In the genomic region with DNA sequence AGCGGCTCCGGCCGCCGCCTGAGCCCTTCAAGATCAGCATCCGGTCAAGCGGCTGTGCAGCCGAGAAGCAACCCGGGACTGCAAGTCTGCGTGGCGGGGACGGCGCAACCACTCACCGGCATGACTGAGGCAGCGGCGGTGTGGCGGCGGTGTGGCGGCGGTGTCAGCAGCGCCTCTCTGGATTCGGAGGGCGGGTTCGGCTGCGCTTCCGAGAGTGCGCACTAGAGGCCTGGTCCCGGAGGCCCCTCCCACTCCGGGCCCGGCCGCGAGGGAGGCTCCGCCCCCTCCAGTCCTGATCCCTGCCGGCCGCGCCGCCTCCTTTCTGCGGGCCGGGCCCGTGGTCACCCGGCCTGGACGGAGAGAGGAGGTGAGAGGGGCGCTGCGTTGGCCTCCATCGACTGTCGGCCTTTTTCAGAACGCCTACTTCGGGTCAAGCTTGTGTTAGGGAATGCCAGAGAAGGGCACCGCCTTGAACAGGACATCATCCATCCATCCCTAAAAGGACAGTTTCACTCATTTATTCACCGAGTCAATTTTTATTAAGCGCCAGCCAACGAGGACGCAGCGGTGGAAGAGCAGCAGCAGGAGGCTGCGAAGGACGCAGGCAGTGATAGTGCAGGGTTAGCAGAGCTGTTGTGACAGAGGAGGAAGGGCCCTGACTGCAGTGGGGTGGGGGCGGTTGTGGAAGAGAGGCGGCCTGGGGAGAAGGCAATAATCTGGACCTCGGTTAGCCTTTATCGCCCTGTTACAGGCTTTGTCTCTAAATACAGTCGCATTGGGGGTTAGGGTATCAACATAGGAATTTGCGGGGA, we compare ENCODE assay signal across 1 cellular context.
TF ChIP-seq lines count a peak whose summit lies in the region.

A gene with protein sequence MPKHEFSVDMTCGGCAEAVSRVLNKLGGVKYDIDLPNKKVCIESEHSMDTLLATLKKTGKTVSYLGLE (minus strand): TSS at position 202 of the 812 bp plus-strand sequence. CDS start 80 bp downstream, at position 122.

TF ChIP-seq in HEK293, 187 proteins besides CTCF, POLR2A, EP300 and RAD21 (continued from another document and continues in another):
- TF ChIP-seq MZF1 (tag by site-specific recombination; IDR thresholded peaks at IDR 0.05; ENCODE audit: borderline replicate concordance) (no peak), SP7 (tag by site-specific recombination; IDR thresholded peaks at IDR 0.05) (0 out of 2 replicates have a peak, but pooled peaks have one; percentile 47), ZNF138 (tag by site-specific recombination; IDR thresholded peaks at IDR 0.05; ENCODE audit: borderline replicate concordance) (no peak), GFI1B (tag by site-specific recombination; IDR thresholded peaks at IDR 0.05) (no peak), KLF8 (tag by site-specific recombination; IDR thresholded peaks at IDR 0.05) (no peak), ZFHX2 (tag by site-specific recombination; conservative IDR thresholded peaks at IDR 0.05) (0 out of 2 replicates have a peak, but pooled peaks have one; percentile 53), ZNF292 (tag by site-specific recombination; IDR thresholded peaks at IDR 0.05; ENCODE audit: borderline replicate concordance, low read depth) (no peak), ZNF600 (tag by site-specific recombination; IDR thresholded peaks at IDR 0.05) (peak; percentile 88), ZNF404 (tag by site-specific recombination; IDR thresholded peaks at IDR 0.05) (no peak), ZNF571 (tag by site-specific recombination; IDR thresholded peaks at IDR 0.05) (no peak), ZNF112 (tag by site-specific recombination; IDR thresholded peaks at IDR 0.05) (no peak), ZNF621 (tag by site-specific recombination; IDR thresholded peaks at IDR 0.05) (no peak), SALL2 (tag by site-specific recombination; IDR thresholded peaks at IDR 0.05; ENCODE audit: borderline replicate concordance) (no peak)
- TF ChIP-seq, protein P1, sequence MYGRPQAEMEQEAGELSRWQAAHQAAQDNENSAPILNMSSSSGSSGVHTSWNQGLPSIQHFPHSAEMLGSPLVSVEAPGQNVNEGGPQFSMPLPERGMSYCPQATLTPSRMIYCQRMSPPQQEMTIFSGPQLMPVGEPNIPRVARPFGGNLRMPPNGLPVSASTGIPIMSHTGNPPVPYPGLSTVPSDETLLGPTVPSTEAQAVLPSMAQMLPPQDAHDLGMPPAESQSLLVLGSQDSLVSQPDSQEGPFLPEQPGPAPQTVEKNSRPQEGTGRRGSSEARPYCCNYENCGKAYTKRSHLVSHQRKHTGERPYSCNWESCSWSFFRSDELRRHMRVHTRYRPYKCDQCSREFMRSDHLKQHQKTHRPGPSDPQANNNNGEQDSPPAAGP (tag by site-specific recombination; IDR thresholded peaks at IDR 0.05), result 0 out of 2 replicates have a peak, but pooled peaks have one; percentile 27
- TF ChIP-seq, protein P2, sequence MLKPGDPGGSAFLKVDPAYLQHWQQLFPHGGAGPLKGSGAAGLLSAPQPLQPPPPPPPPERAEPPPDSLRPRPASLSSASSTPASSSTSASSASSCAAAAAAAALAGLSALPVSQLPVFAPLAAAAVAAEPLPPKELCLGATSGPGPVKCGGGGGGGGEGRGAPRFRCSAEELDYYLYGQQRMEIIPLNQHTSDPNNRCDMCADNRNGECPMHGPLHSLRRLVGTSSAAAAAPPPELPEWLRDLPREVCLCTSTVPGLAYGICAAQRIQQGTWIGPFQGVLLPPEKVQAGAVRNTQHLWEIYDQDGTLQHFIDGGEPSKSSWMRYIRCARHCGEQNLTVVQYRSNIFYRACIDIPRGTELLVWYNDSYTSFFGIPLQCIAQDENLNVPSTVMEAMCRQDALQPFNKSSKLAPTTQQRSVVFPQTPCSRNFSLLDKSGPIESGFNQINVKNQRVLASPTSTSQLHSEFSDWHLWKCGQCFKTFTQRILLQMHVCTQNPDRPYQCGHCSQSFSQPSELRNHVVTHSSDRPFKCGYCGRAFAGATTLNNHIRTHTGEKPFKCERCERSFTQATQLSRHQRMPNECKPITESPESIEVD (tag by site-specific recombination; IDR thresholded peaks at IDR 0.05), result no peak
- TF ChIP-seq, protein P3, sequence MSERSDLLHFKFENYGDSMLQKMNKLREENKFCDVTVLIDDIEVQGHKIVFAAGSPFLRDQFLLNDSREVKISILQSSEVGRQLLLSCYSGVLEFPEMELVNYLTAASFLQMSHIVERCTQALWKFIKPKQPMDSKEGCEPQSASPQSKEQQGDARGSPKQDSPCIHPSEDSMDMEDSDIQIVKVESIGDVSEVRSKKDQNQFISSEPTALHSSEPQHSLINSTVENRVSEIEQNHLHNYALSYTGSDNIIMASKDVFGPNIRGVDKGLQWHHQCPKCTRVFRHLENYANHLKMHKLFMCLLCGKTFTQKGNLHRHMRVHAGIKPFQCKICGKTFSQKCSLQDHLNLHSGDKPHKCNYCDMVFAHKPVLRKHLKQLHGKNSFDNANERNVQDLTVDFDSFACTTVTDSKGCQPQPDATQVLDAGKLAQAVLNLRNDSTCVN (tag by site-specific recombination; optimal IDR thresholded peaks at IDR 0.05), result peak; percentile 58
- TF ChIP-seq, protein P4, sequence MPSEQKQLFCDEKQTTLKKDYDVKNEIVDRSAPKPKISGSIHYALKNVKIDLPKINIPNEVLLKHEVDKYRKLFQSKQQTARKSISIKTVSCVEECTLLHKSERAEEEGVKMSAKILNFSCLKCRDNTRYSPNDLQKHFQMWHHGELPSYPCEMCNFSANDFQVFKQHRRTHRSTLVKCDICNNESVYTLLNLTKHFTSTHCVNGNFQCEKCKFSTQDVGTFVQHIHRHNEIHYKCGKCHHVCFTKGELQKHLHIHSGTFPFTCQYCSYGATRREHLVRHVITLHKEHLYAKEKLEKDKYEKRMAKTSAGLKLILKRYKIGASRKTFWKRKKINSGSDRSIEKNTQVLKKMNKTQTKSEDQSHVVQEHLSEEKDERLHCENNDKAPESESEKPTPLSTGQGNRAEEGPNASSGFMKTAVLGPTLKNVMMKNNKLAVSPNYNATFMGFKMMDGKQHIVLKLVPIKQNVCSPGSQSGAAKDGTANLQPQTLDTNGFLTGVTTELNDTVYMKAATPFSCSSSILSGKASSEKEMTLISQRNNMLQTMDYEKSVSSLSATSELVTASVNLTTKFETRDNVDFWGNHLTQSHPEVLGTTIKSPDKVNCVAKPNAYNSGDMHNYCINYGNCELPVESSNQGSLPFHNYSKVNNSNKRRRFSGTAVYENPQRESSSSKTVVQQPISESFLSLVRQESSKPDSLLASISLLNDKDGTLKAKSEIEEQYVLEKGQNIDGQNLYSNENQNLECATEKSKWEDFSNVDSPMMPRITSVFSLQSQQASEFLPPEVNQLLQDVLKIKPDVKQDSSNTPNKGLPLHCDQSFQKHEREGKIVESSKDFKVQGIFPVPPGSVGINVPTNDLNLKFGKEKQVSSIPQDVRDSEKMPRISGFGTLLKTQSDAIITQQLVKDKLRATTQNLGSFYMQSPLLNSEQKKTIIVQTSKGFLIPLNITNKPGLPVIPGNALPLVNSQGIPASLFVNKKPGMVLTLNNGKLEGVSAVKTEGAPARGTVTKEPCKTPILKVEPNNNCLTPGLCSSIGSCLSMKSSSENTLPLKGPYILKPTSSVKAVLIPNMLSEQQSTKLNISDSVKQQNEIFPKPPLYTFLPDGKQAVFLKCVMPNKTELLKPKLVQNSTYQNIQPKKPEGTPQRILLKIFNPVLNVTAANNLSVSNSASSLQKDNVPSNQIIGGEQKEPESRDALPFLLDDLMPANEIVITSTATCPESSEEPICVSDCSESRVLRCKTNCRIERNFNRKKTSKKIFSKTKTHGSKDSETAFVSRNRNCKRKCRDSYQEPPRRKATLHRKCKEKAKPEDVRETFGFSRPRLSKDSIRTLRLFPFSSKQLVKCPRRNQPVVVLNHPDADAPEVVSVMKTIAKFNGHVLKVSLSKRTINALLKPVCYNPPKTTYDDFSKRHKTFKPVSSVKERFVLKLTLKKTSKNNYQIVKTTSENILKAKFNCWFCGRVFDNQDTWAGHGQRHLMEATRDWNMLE (tag by site-specific recombination; conservative IDR thresholded peaks at IDR 0.05; ENCODE audit: low read depth), result no peak
- TF ChIP-seq, protein P5, sequence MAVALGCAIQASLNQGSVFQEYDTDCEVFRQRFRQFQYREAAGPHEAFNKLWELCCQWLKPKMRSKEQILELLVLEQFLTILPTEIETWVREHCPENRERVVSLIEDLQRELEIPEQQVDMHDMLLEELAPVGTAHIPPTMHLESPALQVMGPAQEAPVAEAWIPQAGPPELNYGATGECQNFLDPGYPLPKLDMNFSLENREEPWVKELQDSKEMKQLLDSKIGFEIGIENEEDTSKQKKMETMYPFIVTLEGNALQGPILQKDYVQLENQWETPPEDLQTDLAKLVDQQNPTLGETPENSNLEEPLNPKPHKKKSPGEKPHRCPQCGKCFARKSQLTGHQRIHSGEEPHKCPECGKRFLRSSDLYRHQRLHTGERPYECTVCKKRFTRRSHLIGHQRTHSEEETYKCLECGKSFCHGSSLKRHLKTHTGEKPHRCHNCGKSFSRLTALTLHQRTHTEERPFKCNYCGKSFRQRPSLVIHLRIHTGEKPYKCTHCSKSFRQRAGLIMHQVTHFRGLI (tag by site-specific recombination; IDR thresholded peaks at IDR 0.05), result no peak
- TF ChIP-seq, protein P6, sequence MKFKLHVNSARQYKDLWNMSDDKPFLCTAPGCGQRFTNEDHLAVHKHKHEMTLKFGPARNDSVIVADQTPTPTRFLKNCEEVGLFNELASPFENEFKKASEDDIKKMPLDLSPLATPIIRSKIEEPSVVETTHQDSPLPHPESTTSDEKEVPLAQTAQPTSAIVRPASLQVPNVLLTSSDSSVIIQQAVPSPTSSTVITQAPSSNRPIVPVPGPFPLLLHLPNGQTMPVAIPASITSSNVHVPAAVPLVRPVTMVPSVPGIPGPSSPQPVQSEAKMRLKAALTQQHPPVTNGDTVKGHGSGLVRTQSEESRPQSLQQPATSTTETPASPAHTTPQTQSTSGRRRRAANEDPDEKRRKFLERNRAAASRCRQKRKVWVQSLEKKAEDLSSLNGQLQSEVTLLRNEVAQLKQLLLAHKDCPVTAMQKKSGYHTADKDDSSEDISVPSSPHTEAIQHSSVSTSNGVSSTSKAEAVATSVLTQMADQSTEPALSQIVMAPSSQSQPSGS (tag by site-specific recombination; IDR thresholded peaks at IDR 0.05; ENCODE audit: low read depth), result no peak
- TF ChIP-seq, protein P7, sequence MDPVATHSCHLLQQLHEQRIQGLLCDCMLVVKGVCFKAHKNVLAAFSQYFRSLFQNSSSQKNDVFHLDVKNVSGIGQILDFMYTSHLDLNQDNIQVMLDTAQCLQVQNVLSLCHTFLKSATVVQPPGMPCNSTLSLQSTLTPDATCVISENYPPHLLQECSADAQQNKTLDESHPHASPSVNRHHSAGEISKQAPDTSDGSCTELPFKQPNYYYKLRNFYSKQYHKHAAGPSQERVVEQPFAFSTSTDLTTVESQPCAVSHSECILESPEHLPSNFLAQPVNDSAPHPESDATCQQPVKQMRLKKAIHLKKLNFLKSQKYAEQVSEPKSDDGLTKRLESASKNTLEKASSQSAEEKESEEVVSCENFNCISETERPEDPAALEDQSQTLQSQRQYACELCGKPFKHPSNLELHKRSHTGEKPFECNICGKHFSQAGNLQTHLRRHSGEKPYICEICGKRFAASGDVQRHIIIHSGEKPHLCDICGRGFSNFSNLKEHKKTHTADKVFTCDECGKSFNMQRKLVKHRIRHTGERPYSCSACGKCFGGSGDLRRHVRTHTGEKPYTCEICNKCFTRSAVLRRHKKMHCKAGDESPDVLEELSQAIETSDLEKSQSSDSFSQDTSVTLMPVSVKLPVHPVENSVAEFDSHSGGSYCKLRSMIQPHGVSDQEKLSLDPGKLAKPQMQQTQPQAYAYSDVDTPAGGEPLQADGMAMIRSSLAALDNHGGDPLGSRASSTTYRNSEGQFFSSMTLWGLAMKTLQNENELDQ (tag by site-specific recombination; IDR thresholded peaks at IDR 0.05; ENCODE audit: low read depth), result no peak
- TF ChIP-seq, protein P8, sequence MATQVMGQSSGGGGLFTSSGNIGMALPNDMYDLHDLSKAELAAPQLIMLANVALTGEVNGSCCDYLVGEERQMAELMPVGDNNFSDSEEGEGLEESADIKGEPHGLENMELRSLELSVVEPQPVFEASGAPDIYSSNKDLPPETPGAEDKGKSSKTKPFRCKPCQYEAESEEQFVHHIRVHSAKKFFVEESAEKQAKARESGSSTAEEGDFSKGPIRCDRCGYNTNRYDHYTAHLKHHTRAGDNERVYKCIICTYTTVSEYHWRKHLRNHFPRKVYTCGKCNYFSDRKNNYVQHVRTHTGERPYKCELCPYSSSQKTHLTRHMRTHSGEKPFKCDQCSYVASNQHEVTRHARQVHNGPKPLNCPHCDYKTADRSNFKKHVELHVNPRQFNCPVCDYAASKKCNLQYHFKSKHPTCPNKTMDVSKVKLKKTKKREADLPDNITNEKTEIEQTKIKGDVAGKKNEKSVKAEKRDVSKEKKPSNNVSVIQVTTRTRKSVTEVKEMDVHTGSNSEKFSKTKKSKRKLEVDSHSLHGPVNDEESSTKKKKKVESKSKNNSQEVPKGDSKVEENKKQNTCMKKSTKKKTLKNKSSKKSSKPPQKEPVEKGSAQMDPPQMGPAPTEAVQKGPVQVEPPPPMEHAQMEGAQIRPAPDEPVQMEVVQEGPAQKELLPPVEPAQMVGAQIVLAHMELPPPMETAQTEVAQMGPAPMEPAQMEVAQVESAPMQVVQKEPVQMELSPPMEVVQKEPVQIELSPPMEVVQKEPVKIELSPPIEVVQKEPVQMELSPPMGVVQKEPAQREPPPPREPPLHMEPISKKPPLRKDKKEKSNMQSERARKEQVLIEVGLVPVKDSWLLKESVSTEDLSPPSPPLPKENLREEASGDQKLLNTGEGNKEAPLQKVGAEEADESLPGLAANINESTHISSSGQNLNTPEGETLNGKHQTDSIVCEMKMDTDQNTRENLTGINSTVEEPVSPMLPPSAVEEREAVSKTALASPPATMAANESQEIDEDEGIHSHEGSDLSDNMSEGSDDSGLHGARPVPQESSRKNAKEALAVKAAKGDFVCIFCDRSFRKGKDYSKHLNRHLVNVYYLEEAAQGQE (tag by site-specific recombination; IDR thresholded peaks at IDR 0.05), result no peak
- TF ChIP-seq, protein P9, sequence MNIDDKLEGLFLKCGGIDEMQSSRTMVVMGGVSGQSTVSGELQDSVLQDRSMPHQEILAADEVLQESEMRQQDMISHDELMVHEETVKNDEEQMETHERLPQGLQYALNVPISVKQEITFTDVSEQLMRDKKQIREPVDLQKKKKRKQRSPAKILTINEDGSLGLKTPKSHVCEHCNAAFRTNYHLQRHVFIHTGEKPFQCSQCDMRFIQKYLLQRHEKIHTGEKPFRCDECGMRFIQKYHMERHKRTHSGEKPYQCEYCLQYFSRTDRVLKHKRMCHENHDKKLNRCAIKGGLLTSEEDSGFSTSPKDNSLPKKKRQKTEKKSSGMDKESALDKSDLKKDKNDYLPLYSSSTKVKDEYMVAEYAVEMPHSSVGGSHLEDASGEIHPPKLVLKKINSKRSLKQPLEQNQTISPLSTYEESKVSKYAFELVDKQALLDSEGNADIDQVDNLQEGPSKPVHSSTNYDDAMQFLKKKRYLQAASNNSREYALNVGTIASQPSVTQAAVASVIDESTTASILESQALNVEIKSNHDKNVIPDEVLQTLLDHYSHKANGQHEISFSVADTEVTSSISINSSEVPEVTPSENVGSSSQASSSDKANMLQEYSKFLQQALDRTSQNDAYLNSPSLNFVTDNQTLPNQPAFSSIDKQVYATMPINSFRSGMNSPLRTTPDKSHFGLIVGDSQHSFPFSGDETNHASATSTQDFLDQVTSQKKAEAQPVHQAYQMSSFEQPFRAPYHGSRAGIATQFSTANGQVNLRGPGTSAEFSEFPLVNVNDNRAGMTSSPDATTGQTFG (tag by site-specific recombination; IDR thresholded peaks at IDR 0.05; ENCODE audit: borderline replicate concordance), result no peak
- TF ChIP-seq, protein P10, sequence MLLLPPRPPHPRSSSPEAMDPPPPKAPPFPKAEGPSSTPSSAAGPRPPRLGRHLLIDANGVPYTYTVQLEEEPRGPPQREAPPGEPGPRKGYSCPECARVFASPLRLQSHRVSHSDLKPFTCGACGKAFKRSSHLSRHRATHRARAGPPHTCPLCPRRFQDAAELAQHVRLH (tag by site-specific recombination; IDR thresholded peaks at IDR 0.05), result no peak
